Comparison of ENCODE assay signal across 27 cellular contexts in the genomic region with DNA sequence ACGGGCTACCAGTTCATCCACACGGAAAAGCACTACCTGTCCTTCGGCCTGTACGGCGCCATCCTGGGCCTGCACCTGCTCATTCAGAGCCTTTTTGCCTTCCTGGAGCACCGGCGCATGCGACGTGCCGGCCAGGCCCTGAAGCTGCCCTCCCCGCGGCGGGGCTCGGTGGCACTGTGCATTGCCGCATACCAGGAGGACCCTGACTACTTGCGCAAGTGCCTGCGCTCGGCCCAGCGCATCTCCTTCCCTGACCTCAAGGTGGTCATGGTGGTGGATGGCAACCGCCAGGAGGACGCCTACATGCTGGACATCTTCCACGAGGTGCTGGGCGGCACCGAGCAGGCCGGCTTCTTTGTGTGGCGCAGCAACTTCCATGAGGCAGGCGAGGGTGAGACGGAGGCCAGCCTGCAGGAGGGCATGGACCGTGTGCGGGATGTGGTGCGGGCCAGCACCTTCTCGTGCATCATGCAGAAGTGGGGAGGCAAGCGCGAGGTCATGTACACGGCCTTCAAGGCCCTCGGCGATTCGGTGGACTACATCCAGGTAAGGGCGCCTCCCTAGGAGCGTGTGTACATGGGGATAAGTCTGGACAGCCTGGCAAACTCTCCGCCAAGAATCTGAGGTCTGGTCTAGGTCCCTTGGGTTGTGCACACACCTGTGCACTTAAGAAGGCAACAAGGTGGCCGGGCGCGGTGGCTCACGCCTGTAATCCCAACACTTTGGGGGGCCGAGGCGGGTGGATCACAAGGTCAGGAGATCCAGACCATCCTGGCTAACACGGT.
"Had no signal": no experiment of that assay in that cellular context is flagged by ENCODE, and none has a peak within 500 bp of the region (broad histone marks: within the 10 kb centered on the region; RNA-seq: fewer than 3 reads in every experiment).

No MANE protein-coding gene starts in this region.

- H3K4me3 Mint-ChIP-seq: activated CD4-positive, alpha-beta T cell treated with anti-CD3 and anti-CD28 coated beads, Interleukin-2, amount 10 ng/mL, durations not matched to agents 7 days and 5 days; activated CD8-positive, alpha-beta memory T cell treated with anti-CD3 and anti-CD28 coated beads, Interleukin-2, amount 10 ng/mL, durations not matched to agents 7 days and 5 days; activated CD8-positive, alpha-beta T cell treated with anti-CD3 and anti-CD28 coated beads for 36 hours; activated T-helper 1 cell treated with anti-CD3 and anti-CD28 coated beads, Interleukin-12 subunit alpha, Interleukin-12 subunit beta, Interleukin-2, Interleukin-4 antibody, amounts not matched to agents 30 ng/mL and 10 ng/mL and 1 ng/mL, durations not matched to agents 14 hours and 24 hours and 36 hours; natural killer cell; T-cell; T-helper 2 cell treated with Interferon-gamma antibody and Interleukin-4, amounts not matched to agents 5 μg/mL and 100 μg/mL, for 36 hours; type B pancreatic cell had no signal

- H3K27ac Mint-ChIP-seq: activated CD4-positive, alpha-beta T cell treated with anti-CD3 and anti-CD28 coated beads, Interleukin-2, amount 10 ng/mL, durations not matched to agents 7 days and 5 days; activated CD8-positive, alpha-beta memory T cell treated with anti-CD3 and anti-CD28 coated beads, Interleukin-2, amount 10 ng/mL, durations not matched to agents 7 days and 5 days; activated CD8-positive, alpha-beta T cell treated with anti-CD3 and anti-CD28 coated beads for 36 hours; activated T-helper 1 cell treated with anti-CD3 and anti-CD28 coated beads, Interleukin-12 subunit alpha, Interleukin-12 subunit beta, Interleukin-2, Interleukin-4 antibody, amounts not matched to agents 30 ng/mL and 10 ng/mL and 1 ng/mL, durations not matched to agents 14 hours and 24 hours and 36 hours; natural killer cell; T-cell; T-helper 2 cell treated with Interferon-gamma antibody and Interleukin-4, amounts not matched to agents 5 μg/mL and 100 μg/mL, for 36 hours; type B pancreatic cell had no signal

- H3K9me3 ChIP-seq: left ventricle myocardium inferior, thoracic aorta had no signal

- H3K4me3 ChIP-seq: left ventricle myocardium inferior, thoracic aorta had no signal

- H3K9me3 Mint-ChIP-seq: activated CD4-positive, alpha-beta T cell treated with anti-CD3 and anti-CD28 coated beads, Interleukin-2, amount 10 ng/mL, durations not matched to agents 7 days and 5 days; activated CD8-positive, alpha-beta T cell treated with anti-CD3 and anti-CD28 coated beads for 36 hours; activated T-helper 1 cell treated with anti-CD3 and anti-CD28 coated beads, Interleukin-12 subunit alpha, Interleukin-12 subunit beta, Interleukin-2, Interleukin-4 antibody, amounts not matched to agents 30 ng/mL and 10 ng/mL and 1 ng/mL, durations not matched to agents 14 hours and 24 hours and 36 hours; natural killer cell; T-cell; T-helper 2 cell treated with Interferon-gamma antibody and Interleukin-4, amounts not matched to agents 5 μg/mL and 100 μg/mL, for 36 hours; type B pancreatic cell had no signal

- DNase-seq: activated CD4-positive, alpha-beta T cell treated with anti-CD3 and anti-CD28 coated beads, Interleukin-2, amount 10 ng/mL, durations not matched to agents 7 days and 5 days; activated CD4-positive, CD25-positive, alpha-beta regulatory T cell treated with anti-CD3 and anti-CD28 coated beads, Interleukin-2, amount 50 U/mL, for 72 hours; activated CD8-positive, alpha-beta memory T cell treated with anti-CD3 and anti-CD28 coated beads, Interleukin-2, amount 10 ng/mL, durations not matched to agents 7 days and 5 days; activated CD8-positive, alpha-beta T cell treated with anti-CD3 and anti-CD28 coated beads for 36 hours; activated gamma-delta T cell; activated naive CD4-positive, alpha-beta T cell treated with anti-CD3 and anti-CD28 coated beads, Interleukin-2, amount 50 U/mL, for 16 hours; brain microvascular endothelial cell; caudate nucleus; dermis blood vessel endothelial cell; effector CD8-positive, alpha-beta T cell; foreskin melanocyte; glutamatergic neuron; hippocampal formation; kidney glomerular epithelial cell; left ventricle myocardium inferior; midbrain; natural killer cell; nucleus accumbens; stimulated activated CD4-positive, alpha-beta T cell treated with anti-CD3 and anti-CD28 coated beads, Interleukin-4, amount 100 ng/mL, for 1 hour; stimulated activated naive CD4-positive, alpha-beta T cell treated with Interleukin-2 at 50 U/mL for 16 hours; T-cell had no signal

- H3K27me3 ChIP-seq: brain microvascular endothelial cell had no signal

- H3K27ac ChIP-seq: brain microvascular endothelial cell, left ventricle myocardium inferior, parathyroid adenoma, thoracic aorta, VCaP had no signal

- ATAC-seq: activated CD8-positive, alpha-beta memory T cell treated with anti-CD3 and anti-CD28 coated beads, Interleukin-2, amount 10 ng/mL, durations not matched to agents 7 days and 5 days; activated CD8-positive, alpha-beta T cell treated with anti-CD3 and anti-CD28 coated beads for 36 hours; natural killer cell; T-cell had no signal

- H3K36me3 Mint-ChIP-seq: activated CD8-positive, alpha-beta memory T cell treated with anti-CD3 and anti-CD28 coated beads, Interleukin-2, amount 10 ng/mL, durations not matched to agents 7 days and 5 days; natural killer cell had no signal

- H3K9ac ChIP-seq: parathyroid adenoma had no signal

- H2AFZ ChIP-seq: parathyroid adenoma had no signal
